14 cellular contexts compared by ENCODE assay signal in genomic region chr16:57986196-57986595, GRCh38. TPM values are rescaled to one million over a fixed set of nuclear protein-coding genes. Genes with fewer than 3 reads are reported as not detected.
DNase-seq lines count a peak whose midpoint lies in the region; ATAC-seq lines count a peak whose summit lies in the region.
"Had no signal": no experiment of that assay in that cellular context is flagged by ENCODE, and none has a peak within 500 bp of the region (broad histone marks: within the 10 kb centered on the region; RNA-seq: fewer than 3 reads in every experiment).

No MANE protein-coding gene starts in this region.

- H3K9me3 Mint-ChIP-seq in CD4-positive, CD25-positive, alpha-beta regulatory T cell: no peaks in the 10 kb centered on the region
- H3K9me3 Mint-ChIP-seq in central memory CD8-positive, alpha-beta T cell: no peaks in the 10 kb centered on the region
- no peaks in the 10 kb centered on the region for H3K9me3 Mint-ChIP-seq in naive thymus-derived CD8-positive, alpha-beta T cell

- no peak for ATAC-seq in CD4-positive, CD25-positive, alpha-beta regulatory T cell (ENCODE audit: low read depth in 2 of 2)
- no peak for ATAC-seq in central memory CD8-positive, alpha-beta T cell (replicated peaks; ENCODE audit: extremely low read depth, poor library complexity, severe bottlenecking)
- ATAC-seq in naive thymus-derived CD8-positive, alpha-beta T cell: no peak
- ATAC-seq in HG03354 (IDR thresholded peaks at IDR 0.05; ENCODE audit: poor library complexity, severe bottlenecking, unreplicated experiment) (no peak), GM21381 (IDR thresholded peaks at IDR 0.05; ENCODE audit: unreplicated experiment) (no peak)
- ATAC-seq: mucosa of descending colon had no signal

- H3K9me3 ChIP-seq in CD4-positive, CD25-positive, alpha-beta regulatory T cell (ENCODE audit: control insufficient read depth in 2 of 2, low read length in 2 of 2): no peaks in the 10 kb centered on the region
- H3K9me3 ChIP-seq in HUES6 (ENCODE audit: control insufficient read depth, insufficient read depth, low read depth, low read length): no peaks in the 10 kb centered on the region
- H3K9me3 ChIP-seq: gastrocnemius medialis, mucosa of descending colon had no signal

- H3K36me3 ChIP-seq in CD4-positive, CD25-positive, alpha-beta regulatory T cell (ENCODE audit: control insufficient read depth, insufficient read depth, low read length): no peaks in the 10 kb centered on the region
- H3K36me3 ChIP-seq in HUES6 (ENCODE audit: control insufficient read depth, insufficient read depth, low read length): no peaks in the 10 kb centered on the region
- H3K36me3 ChIP-seq: gastrocnemius medialis had no signal

- DNase-seq in CD4-positive, CD25-positive, alpha-beta regulatory T cell: no peak
- no peak for DNase-seq in central memory CD8-positive, alpha-beta T cell (ENCODE audit: low spot score in 2 of 2)
- DNase-seq in naive thymus-derived CD8-positive, alpha-beta T cell: no peak
- DNase-seq in NCI-H1436 (lab: John Stamatoyannopoulos, UW) (no peak), NCI-H510A (lab: John Stamatoyannopoulos, UW) (no peak)
- DNase-seq: gastrocnemius medialis, IMR-90, substantia nigra had no signal

- peak overlapping the region in 1 of 3 donors; percentile 94 for H3K27ac Mint-ChIP-seq in CD4-positive, CD25-positive, alpha-beta regulatory T cell
- no peak overlapping the region for H3K27ac Mint-ChIP-seq in central memory CD8-positive, alpha-beta T cell (ENCODE audit: low read depth)
- H3K27ac Mint-ChIP-seq in naive thymus-derived CD8-positive, alpha-beta T cell: peak overlapping the region in 6 of 10 donors; percentile 30 to 90 (median 72)

- no peak overlapping the region for H3K9ac ChIP-seq in HUES6 (ENCODE audit: low read length)

- H3K36me3 Mint-ChIP-seq in CD4-positive, CD25-positive, alpha-beta regulatory T cell: no peaks in the 10 kb centered on the region
- peaks cover 2% of the 10 kb centered on the region for H3K36me3 Mint-ChIP-seq in central memory CD8-positive, alpha-beta T cell (ENCODE audit: insufficient read depth)
- no peaks in the 10 kb centered on the region for H3K36me3 Mint-ChIP-seq in naive thymus-derived CD8-positive, alpha-beta T cell

- peak overlapping the region; percentile 53 to 96 (median 86) for H3K4me3 Mint-ChIP-seq in CD4-positive, CD25-positive, alpha-beta regulatory T cell
- peak overlapping the region; percentile 31 for H3K4me3 Mint-ChIP-seq in central memory CD8-positive, alpha-beta T cell
- H3K4me3 Mint-ChIP-seq in naive thymus-derived CD8-positive, alpha-beta T cell: peak overlapping the region; percentile 22 to 94 (median 65)

- peaks cover 0 to 20% (median 6%) of the 10 kb centered on the region in 4 donors for H3K4me1 Mint-ChIP-seq in CD4-positive, CD25-positive, alpha-beta regulatory T cell
- H3K4me1 Mint-ChIP-seq in central memory CD8-positive, alpha-beta T cell: peaks cover 5% of the 10 kb centered on the region
- H3K4me1 Mint-ChIP-seq in naive thymus-derived CD8-positive, alpha-beta T cell: peaks cover 4 to 22% (median 18%) of the 10 kb centered on the region in 4 donors

- H3K4me1 ChIP-seq in CD4-positive, CD25-positive, alpha-beta regulatory T cell (ENCODE audit: control insufficient read depth, insufficient read depth, low read length, poor library complexity, severe bottlenecking): peaks cover 18% of the 10 kb centered on the region
- peaks cover 6% of the 10 kb centered on the region; the same call in 1 of the 2 replicates for H3K4me1 ChIP-seq in HUES6 (ENCODE audit: control insufficient read depth, insufficient read depth, low read length)

- H3K4me3 ChIP-seq in CD4-positive, CD25-positive, alpha-beta regulatory T cell (ENCODE audit: low read depth, low read length): no peak overlapping the region
- H3K4me3 ChIP-seq in HUES6 (ENCODE audit: low read depth, low read length): peak overlapping the region; percentile 66
- H3K4me3 ChIP-seq: mucosa of descending colon had no signal

- H3K27me3 ChIP-seq in CD4-positive, CD25-positive, alpha-beta regulatory T cell (ENCODE audit: control insufficient read depth, insufficient read depth, low read length): no peaks in the 10 kb centered on the region
- H3K27me3 ChIP-seq in HUES6 (ENCODE audit: control insufficient read depth, insufficient read depth, low read length): peaks cover 39% of the 10 kb centered on the region

- POLR2A ChIA-PET in naive thymus-derived CD8-positive, alpha-beta T cell (lab: Charles Lee): interaction anchor here (4.7 kb wide), 1 partner anchor 14 kb away, joined by 26 read pairs; the partner anchor contains the start of genes USB1 and ZNF319

- peak overlapping the region; percentile 63 for H3K27ac ChIP-seq in CD4-positive, CD25-positive, alpha-beta regulatory T cell (ENCODE audit: insufficient read depth, low read length, poor library complexity, severe bottlenecking)
- H3K27ac ChIP-seq in HUES6 (ENCODE audit: low read depth, low read length): no peak overlapping the region
- H3K27ac ChIP-seq: gastrocnemius medialis, VCaP had no signal

- peaks cover 4% of the 10 kb centered on the region for H3K27me3 Mint-ChIP-seq in CD4-positive, CD25-positive, alpha-beta regulatory T cell
- no peaks in the 10 kb centered on the region for H3K27me3 Mint-ChIP-seq in central memory CD8-positive, alpha-beta T cell
- H3K27me3 Mint-ChIP-seq in naive thymus-derived CD8-positive, alpha-beta T cell: no peaks in the 10 kb centered on the region

RNA-seq across cellular contexts. Expression of gene ZNF319, which starts 14.3 kb away (rescaled TPM):
- 13.2 TPM for total RNA-seq in CD4-positive, CD25-positive, alpha-beta regulatory T cell
- 1 to 10 TPM; 2.6 to 7.2 (median 5.0) TPM for polyA plus RNA-seq in CD4-positive, CD25-positive, alpha-beta regulatory T cell
- 10 to 100 TPM; 20.2 to 21.6 TPM for total RNA-seq in naive thymus-derived CD8-positive, alpha-beta T cell
- 10 to 100 TPM in 1 of 3 donors, 1 to 10 TPM in 2; 3.7 to 10.7 (median 6.0) TPM for polyA plus RNA-seq in naive thymus-derived CD8-positive, alpha-beta T cell

RNA-seq across cellular contexts. Expression of gene USB1, which starts 15.0 kb away (rescaled TPM):
- 35.7 TPM for total RNA-seq in CD4-positive, CD25-positive, alpha-beta regulatory T cell
- 10 to 100 TPM; 29.3 to 46.8 (median 37.1) TPM for polyA plus RNA-seq in CD4-positive, CD25-positive, alpha-beta regulatory T cell
- total RNA-seq in naive thymus-derived CD8-positive, alpha-beta T cell: 10 to 100 TPM; 30.2 to 31.4 TPM
- 10 to 100 TPM; 31.1 to 36.4 (median 32.8) TPM for polyA plus RNA-seq in naive thymus-derived CD8-positive, alpha-beta T cell

RNA-seq across cellular contexts. Expression of gene CNGB1, which starts 15.3 kb away (rescaled TPM):
- not detected for total RNA-seq in CD4-positive, CD25-positive, alpha-beta regulatory T cell
- not detected for polyA plus RNA-seq in CD4-positive, CD25-positive, alpha-beta regulatory T cell
- not detected for total RNA-seq in naive thymus-derived CD8-positive, alpha-beta T cell
- not detected for polyA plus RNA-seq in naive thymus-derived CD8-positive, alpha-beta T cell
- total RNA-seq: endothelial cell of umbilical vein, gastrocnemius medialis, IMR-90 had no signal
- polyA plus RNA-seq: endothelial cell of umbilical vein, IMR-90 had no signal

RNA-seq across cellular contexts. Expression of gene MMP15, which starts 39.4 kb away (rescaled TPM):
- total RNA-seq in CD4-positive, CD25-positive, alpha-beta regulatory T cell: 0.27 TPM
- under 1 TPM in 2 of 4 donors, not detected in 2; 0.03 to 0.11 TPM for polyA plus RNA-seq in CD4-positive, CD25-positive, alpha-beta regulatory T cell
- under 1 TPM; 0.25 to 0.36 TPM for total RNA-seq in naive thymus-derived CD8-positive, alpha-beta T cell
- polyA plus RNA-seq in naive thymus-derived CD8-positive, alpha-beta T cell: under 1 TPM in 1 of 3 donors, not detected in 2; 0.06 TPM

Comparison
In these comparisons a context has a peak if more than half of its experiments do, and no peak if none do; other contexts are left out.
1. H3K4me3 Mint-ChIP-seq: peak in every context shown above with its lines; median percentile 86 in CD4-positive, CD25-positive, alpha-beta regulatory T cell; 65 in naive thymus-derived CD8-positive, alpha-beta T cell; 31 in central memory CD8-positive, alpha-beta T cell.